In genomic region chr21:15894596-15894995, GRCh38 we compare ENCODE assay signal across 11 cellular contexts.
DNase-seq lines count a peak whose midpoint lies in the region; ATAC-seq and TF ChIP-seq lines count a peak whose summit lies in the region.
"Had no signal": no experiment of that assay in that cellular context is flagged by ENCODE, and none has a peak within 500 bp of the region (broad histone marks: within the 10 kb centered on the region; RNA-seq: fewer than 3 reads in every experiment).

No MANE protein-coding gene starts in this region.

- no peak overlapping the region for H3K27ac ChIP-seq in cardiac muscle cell
- peak overlapping the region; percentile 22 to 44 for H3K27ac ChIP-seq in uterus
- no peak overlapping the region for H3K27ac ChIP-seq in sigmoid colon
- H3K27ac ChIP-seq: skin epidermis had no signal

- H3K36me3 ChIP-seq in cardiac muscle cell: no peaks in the 10 kb centered on the region
- no peaks in the 10 kb centered on the region for H3K36me3 ChIP-seq in uterus
- no peaks in the 10 kb centered on the region for H3K36me3 ChIP-seq in sigmoid colon

- intact Hi-C loops in left cardiac atrium (cut with DNase I) (loop anchor here in 1 of 2 donors (10.0 kb wide), 1 partner anchor 440 kb away; no protein-coding TSS in a partner anchor), uterus (cut with DNase I; ENCODE audit: low total_unique reads) (no loop called here), sigmoid colon (cut with DNase I) (loop anchor here (10.0 kb wide), 1 partner anchor 1370 kb away; no protein-coding TSS in a partner anchor)

- DNase-seq in cardiac muscle cell (ENCODE audit: low read depth in 1 of 2, low spot score in 1 of 2): peak in 1 of 2 donors; percentile 41
- DNase-seq in left cardiac atrium: no peak
- peak; percentile 15 for DNase-seq in RPMI7951 (ENCODE audit: low read depth)
- peak in 1 of 2 donors; percentile 11 for DNase-seq in foreskin fibroblast
- DNase-seq in uterus: no peak
- DNase-seq in middle frontal gyrus (ENCODE audit: extremely low spot score, low spot score): no peak
- no peak for DNase-seq in sigmoid colon
- DNase-seq in activated effector memory CD4-positive, alpha-beta T cell treated with Interleukin-2 at 50 U/mL for 16 hours: no peak
- DNase-seq: activated CD4-positive, alpha-beta T cell treated with anti-CD3 and anti-CD28 coated beads for 1 hour; NCI-H1048 had no signal

- H3K4me3 ChIP-seq in cardiac muscle cell: no peak overlapping the region
- no peak overlapping the region for H3K4me3 ChIP-seq in foreskin fibroblast (ENCODE audit: low read depth in 1 of 2, low read length in 2 of 2)
- no peak overlapping the region for H3K4me3 ChIP-seq in uterus
- H3K4me3 ChIP-seq in sigmoid colon: no peak overlapping the region
- H3K4me3 ChIP-seq: skin epidermis had no signal

- no peaks in the 10 kb centered on the region for H3K9me3 ChIP-seq in cardiac muscle cell (ENCODE audit: low read depth)
- H3K9me3 ChIP-seq in uterus: no peaks in the 10 kb centered on the region
- no peaks in the 10 kb centered on the region for H3K9me3 ChIP-seq in sigmoid colon

- no peak for TF ChIP-seq EP300 in sigmoid colon (IDR thresholded peaks at IDR 0.05)

- H3K27me3 ChIP-seq in cardiac muscle cell (no peaks in the 10 kb centered on the region), uterus (no peaks in the 10 kb centered on the region), sigmoid colon (no peaks in the 10 kb centered on the region)

- H3K4me1 ChIP-seq in cardiac muscle cell (ENCODE audit: low read depth) (no peaks in the 10 kb centered on the region), uterus (peaks cover 0 to 7% of the 10 kb centered on the region in 2 donors), sigmoid colon (peaks cover 0 to 13% (median 2%) of the 10 kb centered on the region in 4 donors)

- no peak for TF ChIP-seq POLR2A in uterus (IDR thresholded peaks at IDR 0.05)
- no peak for TF ChIP-seq POLR2A in sigmoid colon (IDR thresholded peaks at IDR 0.05)

- ATAC-seq in left cardiac atrium: no peak

- TF ChIP-seq CTCF in cardiac muscle cell (IDR thresholded peaks at IDR 0.05; ENCODE audit: low read depth, low read length): peak; percentile 50
- peak; percentile 11 for TF ChIP-seq CTCF in foreskin fibroblast (IDR thresholded peaks at IDR 0.05; ENCODE audit: low read depth, low read length)
- peak; percentile 42 to 63 (median 51) for TF ChIP-seq CTCF in uterus (IDR thresholded peaks at IDR 0.05)
- TF ChIP-seq CTCF in sigmoid colon (IDR thresholded peaks at IDR 0.05): peak in 1 of 4 experiments; percentile 47

Comparison
In these comparisons a context has a peak if more than half of its experiments do, and no peak if none do; other contexts are left out.
1. H3K27ac ChIP-seq: peak in uterus (2 of 2); none in cardiac muscle cell (single experiment) and sigmoid colon (0 of 4).